ENCODE assay signal across 7 cellular contexts in genomic region chr6:159044899-159045727, GRCh38. TPM values are rescaled to one million over a fixed set of nuclear protein-coding genes. Genes with fewer than 3 reads are reported as not detected.
DNase-seq lines count a peak whose midpoint lies in the region; ATAC-seq and TF ChIP-seq lines count a peak whose summit lies in the region.

Gene TAGAP, minus strand, starts transcription at chr6:159044991. Its CDS starts 845 bp downstream, at chr6:159044146.

- H3K9ac ChIP-seq in SK-N-SH: no peak within 1 kb of the TSS
- peak within 1 kb of the TSS in 1 of 2 donors; percentile 67 for H3K9ac ChIP-seq in liver (ENCODE audit: low read depth in 1 of 2, low read length in 2 of 2)

- H3K27me3 ChIP-seq in SK-N-SH (ENCODE audit: insufficient read depth) (peaks cover 50% of the 10 kb centered on the region), liver (ENCODE audit: control insufficient read depth in 4 of 4, insufficient read depth in 4 of 4, low read length in 3 of 4) (no peaks in the 10 kb centered on the region)

- H3K9me2 ChIP-seq in SK-N-SH: no peaks in the 10 kb centered on the region

- no peaks in the 10 kb centered on the region for H4K20me1 ChIP-seq in SK-N-SH (ENCODE audit: insufficient read depth)

- H3K79me2 ChIP-seq in SK-N-SH (ENCODE audit: insufficient read depth): no peaks in the 10 kb centered on the region

- no peaks in the 10 kb centered on the region for H3F3A ChIP-seq in SK-N-SH (replicated peaks; ENCODE audit: insufficient read depth)

- no peak for TF ChIP-seq EP300 in SK-N-SH (IDR thresholded peaks at IDR 0.05; ENCODE audit: borderline replicate concordance in 1 of 2, low read depth in 1 of 2, low read length in 1 of 2)

- peak; percentile 88 for ATAC-seq in GM18907 (IDR thresholded peaks at IDR 0.05; ENCODE audit: unreplicated experiment)
- ATAC-seq in HG03039 (IDR thresholded peaks at IDR 0.05; ENCODE audit: unreplicated experiment): peak; percentile 69

- POLR2A ChIA-PET in SK-N-SH (lab: Yijun Ruan, JAX): no interaction called here

- 4% methylated on average over 14 of the region's 15 CpGs for WGBS in SK-N-SH (ENCODE audit: low lambda C conversion rate)
- WGBS in liver: 33% methylated on average over 15 of the region's 15 CpGs

- no peaks in the 10 kb centered on the region for H3K9me3 ChIP-seq in SK-N-SH
- no peaks in the 10 kb centered on the region for H3K9me3 ChIP-seq in liver (ENCODE audit: control insufficient read depth in 4 of 4, low read length in 3 of 4)

- H3K4me1 ChIP-seq in SK-N-SH (ENCODE audit: control insufficient read depth in 1 of 2, insufficient read depth in 2 of 2, low read depth in 1 of 2, low read length in 1 of 2) (peaks cover 0 to 2% of the 10 kb centered on the region in 2 experiments; a peak in 1 of 4 replicates), liver (ENCODE audit: control insufficient read depth in 4 of 4, insufficient read depth in 4 of 4, low read length in 3 of 4) (peaks cover 0 to 8% (median 5%) of the 10 kb centered on the region in 4 donors)

- H3K27ac ChIP-seq in SK-N-SH (ENCODE audit: low read depth in 2 of 2, low read length in 1 of 2): no peak within 1 kb of the TSS
- peak within 1 kb of the TSS; percentile 59 to 63 for H3K27ac ChIP-seq in liver (ENCODE audit: low read depth in 1 of 2, low read length in 2 of 2)

- no peak within 1 kb of the TSS for H3K4me2 ChIP-seq in SK-N-SH

- DNase-seq in SK-N-SH (peak; percentile 25), NCI-H1417 treated with DMSO at 0.1 percent for 48 hours (lab: John Stamatoyannopoulos, UW) (no peak)
- peak; percentile 86 for DNase-seq in activated naive CD4-positive, alpha-beta T cell treated with Interleukin-2 at 50 U/mL for 16 hours
- peak; percentile 68 to 86 for DNase-seq in stimulated activated CD8-positive, alpha-beta memory T cell treated with anti-CD3 and anti-CD28 coated beads, Interleukin-15, amount 100 ng/mL, for 4 hours (ENCODE audit: low read depth in 2 of 2)

- H3K4me3 ChIP-seq in SK-N-SH (ENCODE audit: low read depth in 2 of 2, low read length in 1 of 2) (no peak within 1 kb of the TSS), liver (ENCODE audit: low read depth in 1 of 3, low read length in 3 of 3) (peak within 1 kb of the TSS; percentile 15 to 26 (median 23))

- TF ChIP-seq CTCF in SK-N-SH (IDR thresholded peaks at IDR 0.05) (no peak), liver (IDR thresholded peaks at IDR 0.05; ENCODE audit: low read depth, low read length, missing input control) (no peak)

- no peaks in the 10 kb centered on the region for H3K36me3 ChIP-seq in SK-N-SH (replicated peaks in 1 of 2; ENCODE audit: control insufficient read depth in 1 of 2, insufficient read depth in 2 of 2, low read length in 1 of 2)
- H3K36me3 ChIP-seq in liver (ENCODE audit: control insufficient read depth in 4 of 4, insufficient read depth in 3 of 4, low read depth in 1 of 4, low read length in 3 of 4): no peaks in the 10 kb centered on the region

- H2AFZ ChIP-seq in SK-N-SH (ENCODE audit: low read depth): no peak within 1 kb of the TSS

- TF ChIP-seq RAD21 in SK-N-SH (IDR thresholded peaks at IDR 0.05; ENCODE audit: low read length) (no peak), liver (IDR thresholded peaks at IDR 0.05) (no peak)

- CTCF ChIA-PET in SK-N-SH (lab: Yijun Ruan, JAX): interaction anchor here (0.6 to 10.7 kb wide), 6 partner anchors 12 to 176 kb away, joined by 3 to 152 read pairs (median 6); no protein-coding TSS in a partner anchor

TF ChIP-seq in SK-N-SH, 30 proteins besides CTCF, POLR2A, EP300 and RAD21:
- TF ChIP-seq REST (IDR thresholded peaks at IDR 0.05; ENCODE audit: low read depth, low read length) (0 out of 2 replicates have a peak, but pooled peaks have one; percentile 17), TEAD4 (IDR thresholded peaks at IDR 0.05; ENCODE audit: borderline replicate concordance, insufficient read depth) (no peak)

TF ChIP-seq in liver, 16 proteins besides CTCF, POLR2A, EP300 and RAD21:
- TF ChIP-seq HNF4A (conservative IDR thresholded peaks at IDR 0.05) (no peak), REST (IDR thresholded peaks at IDR 0.05) (peak; percentile 9), EGR1 (IDR thresholded peaks at IDR 0.05; ENCODE audit: low read depth in 2 of 2) (no peak), YY1 (IDR thresholded peaks at IDR 0.05) (no peak), JUND (IDR thresholded peaks at IDR 0.05) (no peak), NR2F2 (IDR thresholded peaks at IDR 0.05) (no peak), SP1 (IDR thresholded peaks at IDR 0.05) (no peak), FOXA2 (IDR thresholded peaks at IDR 0.05) (no peak), TAF1 (conservative IDR thresholded peaks at IDR 0.05) (peak; percentile 56), MAX (IDR thresholded peaks at IDR 0.05) (no peak), FOXA1 (IDR thresholded peaks at IDR 0.05) (no peak), HNF4G (IDR thresholded peaks at IDR 0.05) (no peak)

RNA-seq across cellular contexts. Expression of gene TAGAP, which starts in this region (rescaled TPM):
- polyA plus RNA-seq in SK-N-SH (2012; rRNA removed): not detected in 2 replicates
- not detected in 2 replicates for polyA plus RNA-seq in SK-N-SH (2012; cell fraction: cytosol; rRNA removed)
- polyA plus RNA-seq in SK-N-SH (2012; cell fraction: nucleus; rRNA removed): not detected in 2 replicates
- 1 to 10 TPM; 1.5 to 2.0 TPM for total RNA-seq in liver
- under 1 TPM; 0.56 to 0.65 TPM for polyA plus RNA-seq in liver

Comparison
In these comparisons a context has a peak if more than half of its experiments do, and no peak if none do; other contexts are left out.
1. Peak in DNase-seq in SK-N-SH; RNA of the gene not detected or under 1 TPM.
2. H3K27ac ChIP-seq: peak in liver (2 of 2); none in SK-N-SH (0 of 2).
3. H3K4me3 ChIP-seq: peak in liver (3 of 3); none in SK-N-SH (0 of 2).